In the genomic region with DNA sequence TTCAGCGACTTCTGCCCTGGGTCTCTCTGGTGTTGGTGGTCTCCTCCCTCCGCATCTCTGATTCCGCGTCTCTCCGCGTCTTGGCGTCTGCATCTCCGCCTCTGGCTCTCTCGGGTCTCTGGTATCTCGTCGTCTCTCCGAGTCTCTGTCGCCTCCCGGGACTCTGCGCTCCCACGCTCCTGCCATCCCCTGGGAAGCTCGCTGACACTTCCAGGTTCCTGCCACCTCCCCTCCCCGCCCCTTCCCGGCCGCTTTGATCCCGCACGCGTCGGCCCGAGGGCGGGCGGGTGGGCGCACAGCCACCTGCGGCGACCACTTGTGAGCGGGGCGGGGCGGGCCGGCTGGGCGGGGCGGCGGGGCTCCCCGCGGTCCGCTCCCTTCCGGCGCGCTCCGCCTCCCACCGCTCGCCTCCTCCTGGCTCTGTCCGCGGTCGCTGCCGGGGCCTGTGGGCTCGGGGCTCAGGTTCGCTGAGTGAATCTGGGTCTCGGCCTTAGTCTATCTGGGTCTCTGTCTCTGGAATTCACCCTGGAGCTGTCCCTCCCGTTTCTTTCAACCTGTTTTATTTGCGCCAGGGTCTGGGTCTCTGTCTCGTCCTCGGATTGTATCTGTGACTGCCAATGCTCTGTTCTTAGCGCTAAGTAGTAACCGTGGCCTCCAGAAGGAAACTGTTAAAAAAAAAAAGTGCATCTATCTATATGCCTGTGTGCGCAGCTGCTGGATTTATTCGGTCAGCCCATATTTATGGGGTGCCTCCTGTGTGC, we compare ENCODE assay signal across 8 cellular contexts. TPM values are rescaled to one million over a fixed set of nuclear protein-coding genes. Genes with fewer than 3 reads are reported as not detected.
A peak's percentile ranks its signal among the peaks of the same experiment; 100 is the strongest.
DNase-seq lines count a peak whose midpoint lies in the region; ATAC-seq and TF ChIP-seq lines count a peak whose summit lies in the region.

No MANE protein-coding gene starts in this region.

- TF ChIP-seq CTCF in prostate gland (IDR thresholded peaks at IDR 0.05) = no peak

- under 1% methylated on average over 61 of the region's 61 CpGs for WGBS in prostate gland

- peak overlapping the region; percentile 80 for H3K4me3 ChIP-seq in CD4-positive, CD25-positive, alpha-beta regulatory T cell (ENCODE audit: low read depth, low read length)
- H3K4me3 ChIP-seq in NT2/D1 (ENCODE audit: insufficient read length, low read depth) = peak overlapping the region; percentile 34
- peak overlapping the region; percentile 51 to 65 for H3K4me3 ChIP-seq in prostate gland

- TF ChIP-seq POLR2A in prostate gland (IDR thresholded peaks at IDR 0.05) = peak; percentile 12

- peak overlapping the region; percentile 90 to 96 (median 91) for H3K27ac Mint-ChIP-seq in CD4-positive, CD25-positive, alpha-beta regulatory T cell
- H3K27ac Mint-ChIP-seq in activated naive CD8-positive, alpha-beta T cell treated with anti-CD3 and anti-CD28 coated beads, Interleukin-2, amount 10 ng/mL, durations not matched to agents 7 days and 5 days = peak overlapping the region; percentile 82

- peaks cover 17 to 53% (median 38%) of the 10 kb centered on the region in 4 donors for H3K4me1 Mint-ChIP-seq in CD4-positive, CD25-positive, alpha-beta regulatory T cell
- H3K4me1 Mint-ChIP-seq in activated naive CD8-positive, alpha-beta T cell treated with anti-CD3 and anti-CD28 coated beads, Interleukin-2, amount 10 ng/mL, durations not matched to agents 7 days and 5 days = peaks cover 40% of the 10 kb centered on the region

- peaks cover 58% of the 10 kb centered on the region for H3K4me1 ChIP-seq in CD4-positive, CD25-positive, alpha-beta regulatory T cell (ENCODE audit: control insufficient read depth, insufficient read depth, low read length, poor library complexity, severe bottlenecking)
- H3K4me1 ChIP-seq in NT2/D1 (ENCODE audit: insufficient read depth, insufficient read length) (peaks cover 2% of the 10 kb centered on the region), prostate gland (replicated peaks) (peaks cover 4% of the 10 kb centered on the region)

- peaks cover 7% of the 10 kb centered on the region for H3K27me3 ChIP-seq in CD4-positive, CD25-positive, alpha-beta regulatory T cell (ENCODE audit: control insufficient read depth, insufficient read depth, low read length)
- H3K27me3 ChIP-seq in NT2/D1 (ENCODE audit: insufficient read depth, insufficient read length) = peaks cover 74% of the 10 kb centered on the region
- H3K27me3 ChIP-seq in prostate gland (replicated peaks; ENCODE audit: insufficient read depth) = no peaks in the 10 kb centered on the region

- POLR2A ChIA-PET in activated naive CD8-positive, alpha-beta T cell treated with anti-CD3 and anti-CD28 coated beads, Interleukin-2, amount 10 ng/mL, durations not matched to agents 7 days and 5 days (lab: Charles Lee) = interaction anchor here (1.1 to 2.4 kb wide), 4 partner anchors 12 to 121 kb away, joined by 3 to 9 read pairs (median 6); partner anchors contain the start of gene CTC1

- no peaks in the 10 kb centered on the region for H3K9me3 ChIP-seq in CD4-positive, CD25-positive, alpha-beta regulatory T cell (ENCODE audit: control insufficient read depth in 2 of 2, low read length in 2 of 2)
- no peaks in the 10 kb centered on the region for H3K9me3 ChIP-seq in NT2/D1 (ENCODE audit: insufficient read depth, low read length)
- no peaks in the 10 kb centered on the region for H3K9me3 ChIP-seq in prostate gland

- no peak overlapping the region for H3K27ac ChIP-seq in CD4-positive, CD25-positive, alpha-beta regulatory T cell (ENCODE audit: insufficient read depth, low read length, poor library complexity, severe bottlenecking)
- peak overlapping the region; percentile 84 to 87 for H3K27ac ChIP-seq in prostate gland

- peak in 2 of 3 donors; percentile 43 to 53 for DNase-seq in CD4-positive, CD25-positive, alpha-beta regulatory T cell
- DNase-seq in NT2/D1 (ENCODE audit: low read depth, low spot score) (no peak), left cardiac atrium (no peak), prostate gland (ENCODE audit: low spot score) (peak; percentile 56)
- peak; percentile 74 for DNase-seq in activated naive CD8-positive, alpha-beta T cell treated with anti-CD3 and anti-CD28 coated beads, Interleukin-2, amount 10 ng/mL, durations not matched to agents 7 days and 5 days

- intact Hi-C loops in left cardiac atrium (cut with DNase I) (no loop called here), prostate gland (cut with DNase I) (no loop called here)

- peak overlapping the region; percentile 89 to 98 (median 93) for H3K4me3 Mint-ChIP-seq in CD4-positive, CD25-positive, alpha-beta regulatory T cell
- H3K4me3 Mint-ChIP-seq in activated naive CD8-positive, alpha-beta T cell treated with anti-CD3 and anti-CD28 coated beads, Interleukin-2, amount 10 ng/mL, durations not matched to agents 7 days and 5 days = peak overlapping the region; percentile 91

- H3K9ac ChIP-seq in NT2/D1 (ENCODE audit: insufficient read length, low read depth) = no peak overlapping the region

- no peaks in the 10 kb centered on the region for H3K36me3 ChIP-seq in CD4-positive, CD25-positive, alpha-beta regulatory T cell (ENCODE audit: control insufficient read depth, insufficient read depth, low read length)
- H3K36me3 ChIP-seq in NT2/D1 (ENCODE audit: insufficient read depth, insufficient read length, low read length) (no peaks in the 10 kb centered on the region), prostate gland (no peaks in the 10 kb centered on the region)

- ATAC-seq in CD4-positive, CD25-positive, alpha-beta regulatory T cell (ENCODE audit: low read depth in 2 of 2) = peak; percentile 19 to 20
- peak; percentile 39 for ATAC-seq in GM21390 (IDR thresholded peaks at IDR 0.05; ENCODE audit: unreplicated experiment)
- ATAC-seq in activated naive CD8-positive, alpha-beta T cell treated with anti-CD3 and anti-CD28 coated beads, Interleukin-2, amount 10 ng/mL, durations not matched to agents 7 days and 5 days (ENCODE audit: low read depth) = peak; percentile 23
- peak; percentile 62 to 68 for ATAC-seq in left cardiac atrium
- ATAC-seq in GM21576 (IDR thresholded peaks at IDR 0.05; ENCODE audit: unreplicated experiment) = no peak
- ATAC-seq in HG03565 (IDR thresholded peaks at IDR 0.05; ENCODE audit: unreplicated experiment) = no peak

- peaks cover 0 to 17% (median 0%) of the 10 kb centered on the region in 7 donors for H3K9me3 Mint-ChIP-seq in CD4-positive, CD25-positive, alpha-beta regulatory T cell
- no peaks in the 10 kb centered on the region for H3K9me3 Mint-ChIP-seq in activated naive CD8-positive, alpha-beta T cell treated with anti-CD3 and anti-CD28 coated beads, Interleukin-2, amount 10 ng/mL, durations not matched to agents 7 days and 5 days

- no peaks in the 10 kb centered on the region for H3K36me3 Mint-ChIP-seq in CD4-positive, CD25-positive, alpha-beta regulatory T cell
- H3K36me3 Mint-ChIP-seq in activated naive CD8-positive, alpha-beta T cell treated with anti-CD3 and anti-CD28 coated beads, Interleukin-2, amount 10 ng/mL, durations not matched to agents 7 days and 5 days = peaks cover 2% of the 10 kb centered on the region

- H3K27me3 Mint-ChIP-seq in CD4-positive, CD25-positive, alpha-beta regulatory T cell = peaks cover 61% of the 10 kb centered on the region
- H3K27me3 Mint-ChIP-seq in activated naive CD8-positive, alpha-beta T cell treated with anti-CD3 and anti-CD28 coated beads, Interleukin-2, amount 10 ng/mL, durations not matched to agents 7 days and 5 days = peaks cover 43% of the 10 kb centered on the region

RNA-seq across cellular contexts. Expression of gene HES7, which starts 2.6 kb away (rescaled TPM):
- total RNA-seq in CD4-positive, CD25-positive, alpha-beta regulatory T cell = not detected
- polyA plus RNA-seq in CD4-positive, CD25-positive, alpha-beta regulatory T cell = not detected
- under 1 TPM; 0.23 to 0.75 TPM for total RNA-seq in activated naive CD8-positive, alpha-beta T cell treated with anti-CD3 and anti-CD28 coated beads, Interleukin-2, amount 10 ng/mL, durations not matched to agents 7 days and 5 days
- total RNA-seq in left cardiac atrium = under 1 TPM; 0.38 to 0.47 TPM
- total RNA-seq in prostate gland = under 1 TPM in 1 of 2 donors, not detected in 1; 0.34 TPM

RNA-seq across cellular contexts. Expression of gene ALOXE3, which starts 8.2 kb away (rescaled TPM):
- total RNA-seq in CD4-positive, CD25-positive, alpha-beta regulatory T cell = 0.15 TPM
- polyA plus RNA-seq in CD4-positive, CD25-positive, alpha-beta regulatory T cell = under 1 TPM in 3 of 4 donors, not detected in 1; 0.18 to 0.51 (median 0.42) TPM
- total RNA-seq in activated naive CD8-positive, alpha-beta T cell treated with anti-CD3 and anti-CD28 coated beads, Interleukin-2, amount 10 ng/mL, durations not matched to agents 7 days and 5 days = not detected
- not detected for total RNA-seq in left cardiac atrium
- 1 to 10 TPM in 1 of 2 donors, not detected in 1; 2.4 TPM for total RNA-seq in prostate gland

RNA-seq across cellular contexts. Expression of gene PER1, which starts 25.7 kb away (rescaled TPM):
- 1,740 TPM for total RNA-seq in CD4-positive, CD25-positive, alpha-beta regulatory T cell
- 1 to 10 TPM; 4.8 to 7.7 (median 6.2) TPM for polyA plus RNA-seq in CD4-positive, CD25-positive, alpha-beta regulatory T cell
- total RNA-seq in activated naive CD8-positive, alpha-beta T cell treated with anti-CD3 and anti-CD28 coated beads, Interleukin-2, amount 10 ng/mL, durations not matched to agents 7 days and 5 days = 10 to 100 TPM; 52.7 to 53.6 TPM
- total RNA-seq in left cardiac atrium = 100 to 1,000 TPM; 125 to 134 TPM
- total RNA-seq in prostate gland = 100 to 1,000 TPM; 119 to 142 TPM

RNA-seq across cellular contexts. Expression of gene VAMP2, which starts 36.3 kb away (rescaled TPM):
- total RNA-seq in CD4-positive, CD25-positive, alpha-beta regulatory T cell = 205 TPM
- polyA plus RNA-seq in CD4-positive, CD25-positive, alpha-beta regulatory T cell = 10 to 100 TPM; 42.7 to 60.4 (median 59.3) TPM
- total RNA-seq in activated naive CD8-positive, alpha-beta T cell treated with anti-CD3 and anti-CD28 coated beads, Interleukin-2, amount 10 ng/mL, durations not matched to agents 7 days and 5 days = 100 to 1,000 TPM; 116 to 118 TPM
- total RNA-seq in left cardiac atrium (10 to 100 TPM; 59.1 to 72.3 TPM), prostate gland (10 to 100 TPM; 34.2 to 65.2 TPM)

RNA-seq across cellular contexts. Expression of gene ALOX12B, which starts 39.0 kb away (rescaled TPM):
- not detected for total RNA-seq in CD4-positive, CD25-positive, alpha-beta regulatory T cell
- polyA plus RNA-seq in CD4-positive, CD25-positive, alpha-beta regulatory T cell = under 1 TPM in 3 of 4 donors, not detected in 1; 0.53 to 0.68 (median 0.67) TPM
- total RNA-seq in activated naive CD8-positive, alpha-beta T cell treated with anti-CD3 and anti-CD28 coated beads, Interleukin-2, amount 10 ng/mL, durations not matched to agents 7 days and 5 days = under 1 TPM; 0.65 to 0.97 TPM
- total RNA-seq in left cardiac atrium (not detected), prostate gland (under 1 TPM; 0.18 to 0.40 TPM)

Comparison
In these comparisons a context has a peak if more than half of its experiments do, and no peak if none do; other contexts are left out.
1. ATAC-seq: peak in CD4-positive, CD25-positive, alpha-beta regulatory T cell (2 of 2), GM21390 (single experiment), activated naive CD8-positive, alpha-beta T cell treated with anti-CD3 and anti-CD28 coated beads, Interleukin-2, amount 10 ng/mL, durations not matched to agents 7 days and 5 days (single experiment) and left cardiac atrium (2 of 2); none in GM21576 (single experiment) and HG03565 (single experiment).
2. DNase-seq: peak in CD4-positive, CD25-positive, alpha-beta regulatory T cell (2 of 3), activated naive CD8-positive, alpha-beta T cell treated with anti-CD3 and anti-CD28 coated beads, Interleukin-2, amount 10 ng/mL, durations not matched to agents 7 days and 5 days (single experiment) and prostate gland (single experiment); none in NT2/D1 (single experiment) and left cardiac atrium (single experiment).
3. RNA of gene PER1, which starts 25.7 kb away (total RNA-seq): 1,740 TPM in CD4-positive, CD25-positive, alpha-beta regulatory T cell (single experiment); 119 to 142 TPM in prostate gland, 125 to 134 TPM in left cardiac atrium and 52.7 to 53.6 TPM in activated naive CD8-positive, alpha-beta T cell treated with anti-CD3 and anti-CD28 coated beads, Interleukin-2, amount 10 ng/mL, durations not matched to agents 7 days and 5 days; every median in the first group is over 10 times any median in the second.
4. Peak in every context shown above with its lines, with median percentiles within 50 percentile points of each other: H3K4me3 ChIP-seq.